ENCODE assay signal across 1 cellular context in genomic region chr22:40950888-40951794, GRCh38.
TF ChIP-seq lines count a peak whose summit lies in the region.

Gene RBX1, plus strand, starts transcription at chr22:40951378. Its CDS starts 21 bp downstream, at chr22:40951399.

TF ChIP-seq in HepG2, 621 proteins besides CTCF, POLR2A, EP300 and RAD21 (continued from another document and continues in another):
- TF ChIP-seq LBX2 (CRISPR knock-in tag; IDR thresholded peaks at IDR 0.05; ENCODE audit: borderline replicate concordance) (no peak; the same call in 1 of the 2 replicates), ZNF136 (CRISPR knock-in tag; IDR thresholded peaks at IDR 0.05; ENCODE audit: low read depth) (no peak), FUBP1 (CRISPR knock-in tag; IDR thresholded peaks at IDR 0.05; ENCODE audit: borderline replicate concordance) (0 out of 2 replicates have a peak, but pooled peaks have one; percentile 7), NFAT5 (CRISPR knock-in tag; IDR thresholded peaks at IDR 0.05) (peak; percentile 75; the same call in 1 of the 2 replicates), MIXL1 (CRISPR knock-in tag; IDR thresholded peaks at IDR 0.05) (peak; percentile 51; the same call in 1 of the 2 replicates), EED (CRISPR knock-in tag; IDR thresholded peaks at IDR 0.05) (no peak), MLX (CRISPR knock-in tag; IDR thresholded peaks at IDR 0.05) (peak; percentile 88), TIGD3 (CRISPR knock-in tag; IDR thresholded peaks at IDR 0.05; ENCODE audit: borderline replicate concordance) (no peak), MED1 (CRISPR knock-in tag; IDR thresholded peaks at IDR 0.05) (peak; percentile 66), ELF1 (CRISPR knock-in tag; IDR thresholded peaks at IDR 0.05) (peak; percentile 54; the same call in 1 of the 2 replicates), ZNF678 (CRISPR knock-in tag; IDR thresholded peaks at IDR 0.05) (peak; percentile 24; the same call in 1 of the 2 replicates), ZSCAN9 (CRISPR knock-in tag; IDR thresholded peaks at IDR 0.05; ENCODE audit: borderline replicate concordance) (peak; percentile 53; the same call in 1 of the 2 replicates), BCL6 (CRISPR knock-in tag; IDR thresholded peaks at IDR 0.05) (no peak), CBFB (CRISPR knock-in tag; IDR thresholded peaks at IDR 0.05) (no peak), SOX5 (CRISPR knock-in tag; IDR thresholded peaks at IDR 0.05; ENCODE audit: borderline replicate concordance) (no peak), ZNF512 (CRISPR knock-in tag; IDR thresholded peaks at IDR 0.05) (no peak), YEATS2 (CRISPR knock-in tag; IDR thresholded peaks at IDR 0.05; ENCODE audit: borderline replicate concordance) (no peak; the same call in none of the 2 replicates), ZNF616 (CRISPR knock-in tag; IDR thresholded peaks at IDR 0.05; ENCODE audit: low read depth) (no peak), ZNF609 (CRISPR knock-in tag; IDR thresholded peaks at IDR 0.05; ENCODE audit: borderline replicate concordance) (no peak; the same call in 1 of the 2 replicates), RARA (CRISPR knock-in tag; IDR thresholded peaks at IDR 0.05) (no peak), NR2F2 (IDR thresholded peaks at IDR 0.05; ENCODE audit: borderline replicate concordance, low read depth) (no peak), ZNF296 (CRISPR knock-in tag; conservative IDR thresholded peaks at IDR 0.05) (no peak), ZNF660 (CRISPR knock-in tag; IDR thresholded peaks at IDR 0.05; ENCODE audit: borderline replicate concordance, low read depth) (no peak), ZBTB7B (CRISPR knock-in tag; IDR thresholded peaks at IDR 0.05) (no peak), ZNF256 (CRISPR knock-in tag; conservative IDR thresholded peaks at IDR 0.05) (no peak), HOMEZ (CRISPR knock-in tag; IDR thresholded peaks at IDR 0.05; ENCODE audit: low read depth) (0 out of 2 replicates have a peak, but pooled peaks have one; percentile 17), MED8 (CRISPR knock-in tag; IDR thresholded peaks at IDR 0.05; ENCODE audit: insufficient replicate concordance) (no peak), KLF9 (CRISPR knock-in tag; IDR thresholded peaks at IDR 0.05; ENCODE audit: low read depth) (no peak), ZSCAN29 (CRISPR knock-in tag; conservative IDR thresholded peaks at IDR 0.05) (0 out of 2 replicates have a peak, but pooled peaks have one; percentile 57), GFI1 (CRISPR knock-in tag; IDR thresholded peaks at IDR 0.05; ENCODE audit: borderline replicate concordance) (no peak), NFYC (CRISPR knock-in tag; IDR thresholded peaks at IDR 0.05) (peak; percentile 90), AGO2 (optimal IDR thresholded peaks at IDR 0.05; ENCODE audit: low read depth, low read length) (peak; percentile 69), ZNF576 (CRISPR knock-in tag; IDR thresholded peaks at IDR 0.05) (no peak), THYN1 (CRISPR knock-in tag; IDR thresholded peaks at IDR 0.05; ENCODE audit: borderline replicate concordance, low read depth) (no peak), PLSCR1 (CRISPR knock-in tag; IDR thresholded peaks at IDR 0.05; ENCODE audit: borderline replicate concordance) (no peak; the same call in 1 of the 2 replicates), DMAP1 (CRISPR knock-in tag; IDR thresholded peaks at IDR 0.05) (peak; percentile 84; the same call in 1 of the 2 replicates), PAWR (CRISPR knock-in tag; IDR thresholded peaks at IDR 0.05; ENCODE audit: borderline replicate concordance) (no peak), GATAD2A (CRISPR knock-in tag; IDR thresholded peaks at IDR 0.05) (no peak), FOXP1 (IDR thresholded peaks at IDR 0.05) (no peak), FOXP1 (CRISPR knock-in tag; IDR thresholded peaks at IDR 0.05) (peak; percentile 30; the same call in 1 of the 2 replicates), ZNF781 (CRISPR knock-in tag; IDR thresholded peaks at IDR 0.05; ENCODE audit: borderline replicate concordance, not compliant biosample characterization) (peak; percentile 59), ZNF556 (CRISPR knock-in tag; IDR thresholded peaks at IDR 0.05; ENCODE audit: borderline replicate concordance) (no peak; the same call in 1 of the 2 replicates), ZNF263 (CRISPR knock-in tag; IDR thresholded peaks at IDR 0.05) (0 out of 2 replicates have a peak, but pooled peaks have one; percentile 10), CHCHD3 (CRISPR knock-in tag; IDR thresholded peaks at IDR 0.05) (no peak)
